1 cellular context compared by ENCODE assay signal in genomic region chr20:37295001-37295400, GRCh38.
TF ChIP-seq lines count a peak whose summit lies in the region.

No MANE protein-coding gene starts in this region.

TF ChIP-seq in GM23338, 12 proteins besides CTCF, POLR2A, EP300 and RAD21 (continued from another document):
- no peak for TF ChIP-seq REST (IDR thresholded peaks at IDR 0.05; ENCODE audit: unreplicated experiment)
- TF ChIP-seq STAT1 (IDR thresholded peaks at IDR 0.05; ENCODE audit: unreplicated experiment): no peak
- no peak for TF ChIP-seq ZNF462 (CRISPR knock-in tag; IDR thresholded peaks at IDR 0.05)
- no peak for TF ChIP-seq ZNF331 (CRISPR knock-in tag; IDR thresholded peaks at IDR 0.05; ENCODE audit: low read depth)
